Comparison of ENCODE assay signal across 12 cellular contexts in the genomic region with DNA sequence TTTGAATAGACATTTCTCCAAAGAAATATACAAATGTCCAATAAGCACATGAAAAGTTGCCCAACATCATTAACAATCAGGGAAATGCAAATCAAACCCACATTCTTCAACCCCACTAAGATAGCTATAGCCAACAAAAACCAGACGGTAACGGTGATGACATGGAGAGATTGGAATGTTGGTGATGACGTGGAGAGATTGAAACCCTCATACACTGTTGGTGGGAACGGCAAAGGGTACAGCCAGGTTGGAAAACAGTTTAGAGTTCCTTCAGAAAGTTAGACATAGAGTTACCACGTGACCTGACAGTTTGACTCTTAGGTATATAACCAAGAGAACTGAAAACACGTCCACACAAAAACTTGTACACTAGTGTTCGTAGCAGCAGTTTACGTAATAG. TPM values are rescaled to one million over a fixed set of nuclear protein-coding genes. Genes with fewer than 3 reads are reported as not detected.
DNase-seq lines count a peak whose midpoint lies in the region; ATAC-seq and TF ChIP-seq lines count a peak whose summit lies in the region.
"Had no signal": no experiment of that assay in that cellular context is flagged by ENCODE, and none has a peak within 500 bp of the region (broad histone marks: within the 10 kb centered on the region; RNA-seq: fewer than 3 reads in every experiment).

No MANE protein-coding gene starts in this region.

- no peaks in the 10 kb centered on the region for H3K4me1 ChIP-seq in A673 (ENCODE audit: insufficient read depth, low read length, poor library complexity, severe bottlenecking)
- peaks cover 3% of the 10 kb centered on the region; the same call in 1 of the 2 replicates for H3K4me1 ChIP-seq in HEK293 (ENCODE audit: control insufficient read depth, insufficient read depth, low read length)
- peaks cover 8% of the 10 kb centered on the region for H3K4me1 ChIP-seq in right cardiac atrium (ENCODE audit: control insufficient read depth, insufficient read depth, low read length)

- TF ChIP-seq CTCF in A673 (conservative IDR thresholded peaks at IDR 0.05; ENCODE audit: low read depth, low read length) (no peak), HEK293 (tag by site-specific recombination; IDR thresholded peaks at IDR 0.05) (no peak)

- ATAC-seq in right cardiac atrium (peak; percentile 69 to 72), HG03378 (IDR thresholded peaks at IDR 0.05; ENCODE audit: unreplicated experiment) (no peak)

- WGBS in right cardiac atrium = 63% methylated on average over 8 of the region's 8 CpGs

- no TSS peak for BruUV-seq in A673 (replicated peaks; lab: Mats Ljungman, UMichigan)

- intact Hi-C loops in A673 (cut with micrococcal nuclease; ENCODE audit: unreplicated experiment) (no loop called here), right cardiac atrium (cut with DNase I) (no loop called here)

- H3K9me3 ChIP-seq in A673 (ENCODE audit: low read depth, low read length, poor library complexity, severe bottlenecking) (no peaks in the 10 kb centered on the region), HEK293 (ENCODE audit: control insufficient read depth, insufficient read depth, low read depth, low read length) (no peaks in the 10 kb centered on the region), right cardiac atrium (ENCODE audit: control insufficient read depth, low read length) (no peaks in the 10 kb centered on the region)

- no peaks in the 10 kb centered on the region for H3K27me3 ChIP-seq in A673 (replicated peaks; ENCODE audit: insufficient read depth, low read depth, low read length, poor library complexity)
- no peaks in the 10 kb centered on the region for H3K27me3 ChIP-seq in right cardiac atrium (ENCODE audit: control insufficient read depth, insufficient read depth)

- DNase-seq in A673 (ENCODE audit: low spot score) (peak; percentile 41), astrocyte of the hippocampus (ENCODE audit: low read depth, low spot score) (peak; percentile 98), right cardiac atrium (no peak), NCI-H526 treated with DMSO at 0.1 percent for 48 hours (lab: John Stamatoyannopoulos, UW) (no peak), NCI-H1105 treated with DMSO at 0.1 percent for 48 hours (lab: John Stamatoyannopoulos, UW) (no peak), T-helper 9 cell (no peak)
- DNase-seq: activated CD4-positive, alpha-beta memory T cell treated with anti-CD3 and anti-CD28 coated beads, Interleukin-2, amount 10 ng/mL, durations not matched to agents 7 days and 5 days; caudate nucleus; nucleus accumbens; RPMI8226 had no signal

- POLR2A ChIA-PET in A673 (lab: Charles Lee; ENCODE audit: low non-redundant PET) (no interaction called here), HEK293 (lab: Yijun Ruan, JAX) (no interaction called here)

- H3K36me3 ChIP-seq in A673 (ENCODE audit: insufficient read depth, low read length, poor library complexity, severe bottlenecking) (no peaks in the 10 kb centered on the region), HEK293 (ENCODE audit: control insufficient read depth in 2 of 2, insufficient read depth in 1 of 2, low read length in 2 of 2) (no peaks in the 10 kb centered on the region)

- CTCF ChIA-PET in A673 (lab: Charles Lee) = no interaction called here
- CTCF ChIA-PET in HEK293 (lab: Yijun Ruan, JAX) = no interaction called here

- no peak overlapping the region for H3K27ac ChIP-seq in A673 (ENCODE audit: low read depth, low read length, poor library complexity, severe bottlenecking)
- no peak overlapping the region for H3K27ac ChIP-seq in HEK293 (ENCODE audit: extremely low read depth, low read depth, low read length)
- H3K27ac ChIP-seq in right cardiac atrium (ENCODE audit: low read length) = no peak overlapping the region

- no peak overlapping the region for H3K4me3 ChIP-seq in A673 (ENCODE audit: low read depth, low read length, poor library complexity, severe bottlenecking)
- H3K4me3 ChIP-seq in HEK293 (ENCODE audit: low read depth, low read length) = no peak overlapping the region
- no peak overlapping the region for H3K4me3 ChIP-seq in right cardiac atrium (ENCODE audit: low read length)

TF ChIP-seq in HEK293, 187 proteins besides CTCF, POLR2A, EP300 and RAD21 (continues in another document):
- TF ChIP-seq ZNF112 (tag by site-specific recombination; IDR thresholded peaks at IDR 0.05) = no peak
- no peak for TF ChIP-seq OSR2 (tag by site-specific recombination; IDR thresholded peaks at IDR 0.05)
- TF ChIP-seq, protein P1, sequence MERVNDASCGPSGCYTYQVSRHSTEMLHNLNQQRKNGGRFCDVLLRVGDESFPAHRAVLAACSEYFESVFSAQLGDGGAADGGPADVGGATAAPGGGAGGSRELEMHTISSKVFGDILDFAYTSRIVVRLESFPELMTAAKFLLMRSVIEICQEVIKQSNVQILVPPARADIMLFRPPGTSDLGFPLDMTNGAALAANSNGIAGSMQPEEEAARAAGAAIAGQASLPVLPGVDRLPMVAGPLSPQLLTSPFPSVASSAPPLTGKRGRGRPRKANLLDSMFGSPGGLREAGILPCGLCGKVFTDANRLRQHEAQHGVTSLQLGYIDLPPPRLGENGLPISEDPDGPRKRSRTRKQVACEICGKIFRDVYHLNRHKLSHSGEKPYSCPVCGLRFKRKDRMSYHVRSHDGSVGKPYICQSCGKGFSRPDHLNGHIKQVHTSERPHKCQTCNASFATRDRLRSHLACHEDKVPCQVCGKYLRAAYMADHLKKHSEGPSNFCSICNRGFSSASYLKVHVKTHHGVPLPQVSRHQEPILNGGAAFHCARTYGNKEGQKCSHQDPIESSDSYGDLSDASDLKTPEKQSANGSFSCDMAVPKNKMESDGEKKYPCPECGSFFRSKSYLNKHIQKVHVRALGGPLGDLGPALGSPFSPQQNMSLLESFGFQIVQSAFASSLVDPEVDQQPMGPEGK (tag by site-specific recombination; IDR thresholded peaks at IDR 0.05) = no peak
- no peak for TF ChIP-seq ZNF514 (tag by site-specific recombination; IDR thresholded peaks at IDR 0.05)
- no peak for TF ChIP-seq ZNF2 (tag by site-specific recombination; IDR thresholded peaks at IDR 0.05)
- no peak for TF ChIP-seq ZNF707 (tag by site-specific recombination; IDR thresholded peaks at IDR 0.05)
- no peak for TF ChIP-seq HOXD13 (CRISPR knock-in tag; IDR thresholded peaks at IDR 0.05; ENCODE audit: borderline replicate concordance)
- no peak for TF ChIP-seq ZNF549 (tag by site-specific recombination; IDR thresholded peaks at IDR 0.05)
- TF ChIP-seq ZNF146 (tag by site-specific recombination; IDR thresholded peaks at IDR 0.05) = no peak
- TF ChIP-seq ZSCAN23 (tag by site-specific recombination; IDR thresholded peaks at IDR 0.05) = no peak
- TF ChIP-seq ZNF677 (tag by site-specific recombination; IDR thresholded peaks at IDR 0.05) = no peak
- no peak for TF ChIP-seq HOXA7 (CRISPR knock-in tag; IDR thresholded peaks at IDR 0.05; ENCODE audit: borderline replicate concordance)
- peak; percentile 81 for TF ChIP-seq ZNF629 (tag by site-specific recombination; IDR thresholded peaks at IDR 0.05)
- TF ChIP-seq, protein P2, sequence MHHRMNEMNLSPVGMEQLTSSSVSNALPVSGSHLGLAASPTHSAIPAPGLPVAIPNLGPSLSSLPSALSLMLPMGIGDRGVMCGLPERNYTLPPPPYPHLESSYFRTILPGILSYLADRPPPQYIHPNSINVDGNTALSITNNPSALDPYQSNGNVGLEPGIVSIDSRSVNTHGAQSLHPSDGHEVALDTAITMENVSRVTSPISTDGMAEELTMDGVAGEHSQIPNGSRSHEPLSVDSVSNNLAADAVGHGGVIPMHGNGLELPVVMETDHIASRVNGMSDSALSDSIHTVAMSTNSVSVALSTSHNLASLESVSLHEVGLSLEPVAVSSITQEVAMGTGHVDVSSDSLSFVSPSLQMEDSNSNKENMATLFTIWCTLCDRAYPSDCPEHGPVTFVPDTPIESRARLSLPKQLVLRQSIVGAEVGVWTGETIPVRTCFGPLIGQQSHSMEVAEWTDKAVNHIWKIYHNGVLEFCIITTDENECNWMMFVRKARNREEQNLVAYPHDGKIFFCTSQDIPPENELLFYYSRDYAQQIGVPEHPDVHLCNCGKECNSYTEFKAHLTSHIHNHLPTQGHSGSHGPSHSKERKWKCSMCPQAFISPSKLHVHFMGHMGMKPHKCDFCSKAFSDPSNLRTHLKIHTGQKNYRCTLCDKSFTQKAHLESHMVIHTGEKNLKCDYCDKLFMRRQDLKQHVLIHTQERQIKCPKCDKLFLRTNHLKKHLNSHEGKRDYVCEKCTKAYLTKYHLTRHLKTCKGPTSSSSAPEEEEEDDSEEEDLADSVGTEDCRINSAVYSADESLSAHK (tag by site-specific recombination; IDR thresholded peaks at IDR 0.05) = 0 out of 2 replicates have a peak, but pooled peaks have one; percentile 18
- TF ChIP-seq ZNF664 (tag by site-specific recombination; IDR thresholded peaks at IDR 0.05) = no peak
- TF ChIP-seq, protein P3, sequence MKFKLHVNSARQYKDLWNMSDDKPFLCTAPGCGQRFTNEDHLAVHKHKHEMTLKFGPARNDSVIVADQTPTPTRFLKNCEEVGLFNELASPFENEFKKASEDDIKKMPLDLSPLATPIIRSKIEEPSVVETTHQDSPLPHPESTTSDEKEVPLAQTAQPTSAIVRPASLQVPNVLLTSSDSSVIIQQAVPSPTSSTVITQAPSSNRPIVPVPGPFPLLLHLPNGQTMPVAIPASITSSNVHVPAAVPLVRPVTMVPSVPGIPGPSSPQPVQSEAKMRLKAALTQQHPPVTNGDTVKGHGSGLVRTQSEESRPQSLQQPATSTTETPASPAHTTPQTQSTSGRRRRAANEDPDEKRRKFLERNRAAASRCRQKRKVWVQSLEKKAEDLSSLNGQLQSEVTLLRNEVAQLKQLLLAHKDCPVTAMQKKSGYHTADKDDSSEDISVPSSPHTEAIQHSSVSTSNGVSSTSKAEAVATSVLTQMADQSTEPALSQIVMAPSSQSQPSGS (tag by site-specific recombination; IDR thresholded peaks at IDR 0.05; ENCODE audit: low read depth) = 0 out of 2 replicates have a peak, but pooled peaks have one; percentile 22
- TF ChIP-seq SCRT1 (tag by site-specific recombination; IDR thresholded peaks at IDR 0.05; ENCODE audit: borderline replicate concordance) = no peak

RNA-seq across cellular contexts. Expression of a gene that starts 48.1 kb away (rescaled TPM):
- total RNA-seq in A673 (2021) = 0.06 TPM in 1 of 2 replicates, not detected in the other
- total RNA-seq in right cardiac atrium = 10 to 100 TPM; 26.2 to 50.8 (median 38.6) TPM
- polyA plus RNA-seq in right cardiac atrium = 15.6 TPM

Comparison
In these comparisons a context has a peak if more than half of its experiments do, and no peak if none do; other contexts are left out.
1. DNase-seq: peak in A673 (single experiment) and astrocyte of the hippocampus (single experiment); none in right cardiac atrium (0 of 3), NCI-H526 treated with DMSO at 0.1 percent for 48 hours (single experiment), NCI-H1105 treated with DMSO at 0.1 percent for 48 hours (single experiment) and T-helper 9 cell (single experiment).
2. RNA of a gene that starts 48.1 kb away (total RNA-seq): 26.2 to 50.8 TPM in right cardiac atrium; 0.06 TPM in A673; every median in the first group is over 10 times any median in the second.